In genomic region chr2:207801259-207801658, GRCh38 we compare ENCODE assay signal across 1 cellular context.
TF ChIP-seq lines count a peak whose summit lies in the region.

No MANE protein-coding gene starts in this region.

TF ChIP-seq in GM23338, 12 proteins besides CTCF, POLR2A, EP300 and RAD21 (continued from another document):
- TF ChIP-seq ZNF462 (CRISPR knock-in tag; IDR thresholded peaks at IDR 0.05) (no peak), REST (IDR thresholded peaks at IDR 0.05; ENCODE audit: unreplicated experiment) (no peak), STAT1 (IDR thresholded peaks at IDR 0.05; ENCODE audit: unreplicated experiment) (no peak)
